4 cellular contexts compared by ENCODE assay signal in the genomic region with DNA sequence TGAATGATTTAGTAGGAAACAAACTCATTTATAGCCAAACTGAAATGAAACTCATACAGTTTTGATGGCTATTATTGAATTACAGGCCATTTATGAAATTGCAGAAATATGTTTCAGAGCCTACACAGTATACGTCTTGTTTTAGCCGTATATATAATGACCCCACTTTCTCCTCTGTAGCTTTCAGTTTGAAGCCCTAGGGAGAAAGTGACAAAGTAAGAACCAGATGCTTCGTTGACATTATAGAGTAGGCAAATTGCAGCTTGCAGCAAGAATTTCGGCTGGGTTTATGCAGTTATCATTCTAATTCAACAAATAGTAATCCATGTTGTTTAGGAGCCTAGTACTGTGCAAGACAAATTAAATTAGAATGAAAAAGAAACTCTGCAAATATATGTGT.
"Had no signal": no experiment of that assay in that cellular context is flagged by ENCODE, and none has a peak within 500 bp of the region (broad histone marks: within the 10 kb centered on the region; RNA-seq: fewer than 3 reads in every experiment).

No MANE protein-coding gene starts in this region.

- DNase-seq: H9, HCEC 1CT had no signal

- H3K4me2 ChIP-seq: GM23338 had no signal

- H3K4me3 Mint-ChIP-seq: GM23338, H9 had no signal

- H3K27ac Mint-ChIP-seq: GM23338, H9 had no signal

- H2AFZ ChIP-seq: GM23338 had no signal

- H3K4me3 ChIP-seq: GM23338, K562 had no signal

- ATAC-seq: GM23338, K562 had no signal

- H3K9me3 Mint-ChIP-seq: GM23338, H9 had no signal
